Comparison of ENCODE assay signal across 19 cellular contexts in the genomic region with DNA sequence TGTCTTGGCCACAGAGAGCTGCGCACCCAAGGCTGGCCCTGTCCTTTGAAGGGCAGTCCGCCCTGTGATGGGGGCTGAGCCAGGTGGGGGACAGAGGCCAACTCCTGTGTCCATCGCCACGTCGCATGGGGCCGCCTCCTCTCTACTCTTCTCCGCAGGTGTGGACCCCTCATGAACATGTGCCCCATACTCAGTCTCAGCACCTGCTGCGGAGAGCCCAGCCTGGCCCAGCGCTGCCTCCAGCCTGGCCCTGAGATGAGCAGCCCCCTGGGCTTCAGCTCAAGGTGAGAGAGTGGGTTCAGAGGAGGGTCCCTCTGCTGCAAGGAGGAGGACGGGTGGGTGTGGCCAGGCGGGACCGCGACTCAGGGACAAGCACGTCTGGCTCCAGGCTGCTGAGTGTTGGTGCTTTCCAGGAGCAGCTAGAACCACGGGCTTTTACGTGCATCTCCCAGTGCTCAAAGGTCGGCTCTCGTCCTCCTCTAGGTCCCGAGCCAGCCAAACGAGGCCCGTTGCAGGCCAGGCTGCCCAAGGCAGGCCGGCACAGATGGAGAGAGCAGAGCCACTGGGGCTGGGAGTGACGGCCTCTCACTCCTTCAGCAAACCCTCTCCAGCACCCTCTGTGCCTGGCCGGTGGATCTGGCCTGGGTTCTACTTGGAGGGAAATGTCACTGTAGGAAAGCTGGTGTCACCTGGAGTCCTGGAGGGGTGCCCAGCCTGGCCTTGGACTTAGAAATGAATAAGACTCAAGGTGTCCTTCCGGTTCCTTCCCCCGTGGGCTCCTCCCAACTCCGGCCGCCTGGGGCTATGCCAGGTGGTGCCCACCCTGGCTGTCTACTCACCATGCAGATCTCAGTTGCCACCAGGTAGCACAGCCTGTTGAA. TPM values are rescaled to one million over a fixed set of nuclear protein-coding genes. Genes with fewer than 3 reads are reported as not detected.
DNase-seq lines count a peak whose midpoint lies in the region; ATAC-seq and FAIRE-seq lines count a peak whose summit lies in the region.
"Had no signal": no experiment of that assay in that cellular context is flagged by ENCODE, and none has a peak within 500 bp of the region (broad histone marks: within the 10 kb centered on the region; RNA-seq: fewer than 3 reads in every experiment).

No MANE protein-coding gene starts in this region.

- intact Hi-C loops in posterior vena cava (cut with DNase I): no loop called here

- H3K9me3 Mint-ChIP-seq in activated T-cell treated with anti-CD3 and anti-CD28 coated beads, Interleukin-2, amount 50 U/mL, for 24 hours: no peaks in the 10 kb centered on the region
- H3K9me3 Mint-ChIP-seq: activated naive CD4-positive, alpha-beta T cell treated with anti-CD3 and anti-CD28 coated beads, Interleukin-2, amount 50 U/mL, for 24 hours; activated T-cell treated with anti-CD3 and anti-CD28 coated beads, Interleukin-2, amount 50 U/mL, for 72 hours had no signal

- peaks cover 3% of the 10 kb centered on the region for H3K27me3 Mint-ChIP-seq in activated T-cell treated with anti-CD3 and anti-CD28 coated beads, Interleukin-2, amount 50 U/mL, for 24 hours

- H3K4me3 Mint-ChIP-seq in activated T-cell treated with anti-CD3 and anti-CD28 coated beads, Interleukin-2, amount 50 U/mL, for 24 hours: no peak overlapping the region
- H3K4me3 Mint-ChIP-seq: activated naive CD4-positive, alpha-beta T cell treated with anti-CD3 and anti-CD28 coated beads, Interleukin-2, amount 50 U/mL, for 24 hours; activated T-cell treated with anti-CD3 and anti-CD28 coated beads, Interleukin-2, amount 50 U/mL, for 72 hours had no signal

- no peak for FAIRE-seq in GM19239 (lab: Jason Lieb, UNC)

- ATAC-seq in left lobe of liver (peak; percentile 23), GM18867 (IDR thresholded peaks at IDR 0.05; ENCODE audit: unreplicated experiment) (no peak)
- ATAC-seq: activated T-cell treated with anti-CD3 and anti-CD28 coated beads, Interleukin-2, amount 50 U/mL, for 72 hours; heart left ventricle had no signal

- H3K27ac Mint-ChIP-seq in activated T-cell treated with anti-CD3 and anti-CD28 coated beads, Interleukin-2, amount 50 U/mL, for 24 hours: no peak overlapping the region
- H3K27ac Mint-ChIP-seq: activated naive CD4-positive, alpha-beta T cell treated with anti-CD3 and anti-CD28 coated beads, Interleukin-2, amount 50 U/mL, for 24 hours; activated T-cell treated with anti-CD3 and anti-CD28 coated beads, Interleukin-2, amount 50 U/mL, for 72 hours had no signal

- H3K4me1 Mint-ChIP-seq in activated T-cell treated with anti-CD3 and anti-CD28 coated beads, Interleukin-2, amount 50 U/mL, for 24 hours (ENCODE audit: low read depth): no peaks in the 10 kb centered on the region
- H3K4me1 Mint-ChIP-seq: activated naive CD4-positive, alpha-beta T cell treated with anti-CD3 and anti-CD28 coated beads, Interleukin-2, amount 50 U/mL, for 24 hours had no signal

- H3K36me3 Mint-ChIP-seq in activated T-cell treated with anti-CD3 and anti-CD28 coated beads, Interleukin-2, amount 50 U/mL, for 24 hours (ENCODE audit: low read depth): no peaks in the 10 kb centered on the region
- H3K36me3 Mint-ChIP-seq: activated naive CD4-positive, alpha-beta T cell treated with anti-CD3 and anti-CD28 coated beads, Interleukin-2, amount 50 U/mL, for 24 hours had no signal

- peak; percentile 18 for DNase-seq in activated T-cell treated with anti-CD3 and anti-CD28 coated beads, Interleukin-2, amount 50 U/mL, for 24 hours
- DNase-seq in activated T-cell treated with anti-CD3 and anti-CD28 coated beads, Interleukin-2, amount 50 U/mL, for 48 hours: no peak
- DNase-seq in NCI-H69 (lab: John Stamatoyannopoulos, UW) (peak; percentile 19), left lobe of liver (ENCODE audit: low spot score) (peak; percentile 33), posterior vena cava (ENCODE audit: low spot score) (peak; percentile 82), CD1c-positive myeloid dendritic cell (ENCODE audit: extremely low spot score) (no peak), GM19239 (ENCODE audit: insufficient read length, low spot score) (no peak)
- DNase-seq: activated CD8-positive, alpha-beta memory T cell treated with anti-CD3 and anti-CD28 coated beads for 24 hours; activated T-cell treated with anti-CD3 and anti-CD28 coated beads, Interleukin-2, amount 50 U/mL, for 72 hours; central memory CD4-positive, alpha-beta T cell; erythroblast; GF-D8; GM23248; KG1; NCI-H1436 treated with DMSO at 0.1 percent for 48 hours; NCI-H524 treated with DMSO at 0.1 percent for 48 hours had no signal

RNA-seq across cellular contexts. Expression of gene RNF130, which starts 48.9 kb away (rescaled TPM):
- total RNA-seq in left lobe of liver (102 TPM), posterior vena cava (10 to 100 TPM; 66.6 to 80.3 TPM)

Comparison
In these comparisons a context has a peak if more than half of its experiments do, and no peak if none do; other contexts are left out.
1. DNase-seq: peak in activated T-cell treated with anti-CD3 and anti-CD28 coated beads, Interleukin-2, amount 50 U/mL, for 24 hours (single experiment), NCI-H69 (single experiment), left lobe of liver (single experiment) and posterior vena cava (single experiment); none in activated T-cell treated with anti-CD3 and anti-CD28 coated beads, Interleukin-2, amount 50 U/mL, for 48 hours (0 of 2), CD1c-positive myeloid dendritic cell (single experiment) and GM19239 (single experiment).